Comparison of ENCODE assay signal across 9 cellular contexts in the genomic region with DNA sequence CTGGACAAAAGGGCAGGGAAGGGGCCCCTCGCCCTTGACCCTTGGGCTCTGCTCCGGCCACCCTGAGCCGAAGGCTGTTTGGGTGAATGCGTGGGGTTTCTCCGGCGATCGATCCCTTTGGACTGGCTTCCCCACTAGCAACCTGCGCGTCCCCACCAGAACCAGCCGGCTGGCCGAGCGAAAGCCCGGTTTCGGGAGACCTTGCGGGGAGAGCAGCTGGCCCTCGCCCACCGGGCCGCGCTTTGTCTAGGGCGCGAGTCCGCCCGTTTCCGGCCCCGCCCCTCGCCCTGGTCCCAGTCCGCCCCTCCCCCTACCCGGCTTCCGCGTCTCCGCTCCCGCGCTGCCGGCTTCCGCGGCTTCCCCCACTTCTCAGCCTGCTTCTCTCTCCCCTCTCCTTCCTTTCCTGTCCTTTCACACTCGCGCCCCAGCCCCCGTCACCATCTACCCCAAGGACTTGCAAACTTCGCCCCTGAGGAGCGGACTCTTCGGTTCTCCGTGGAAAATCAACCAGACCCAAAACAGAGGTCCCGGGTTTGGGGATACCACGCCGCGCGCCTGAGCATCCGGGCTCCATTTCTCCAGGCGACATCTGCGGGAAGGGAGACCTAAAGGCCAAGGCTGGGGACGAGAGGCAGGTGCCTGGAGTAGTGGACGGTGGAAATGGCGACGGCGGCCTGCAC. TPM values are rescaled to one million over a fixed set of nuclear protein-coding genes. Genes with fewer than 3 reads are reported as not detected.
DNase-seq lines count a peak whose midpoint lies in the region; ATAC-seq and TF ChIP-seq lines count a peak whose summit lies in the region.
"Had no signal": no experiment of that assay in that cellular context is flagged by ENCODE, and none has a peak within 500 bp of the region (broad histone marks: within the 10 kb centered on the region; RNA-seq: fewer than 3 reads in every experiment).

No MANE protein-coding gene starts in this region.

- TF ChIP-seq EP300 in gastroesophageal sphincter (IDR thresholded peaks at IDR 0.05), result no peak

- H3K36me3 Mint-ChIP-seq in activated CD4-positive, alpha-beta T cell treated with anti-CD3 and anti-CD28 coated beads, Interleukin-2, amount 10 ng/mL, durations not matched to agents 24 days and 14 days (ENCODE audit: low read depth), result no peaks in the 10 kb centered on the region
- H3K36me3 Mint-ChIP-seq in progenitor cell of endocrine pancreas (ENCODE audit: insufficient read depth), result no peaks in the 10 kb centered on the region

- no peaks in the 10 kb centered on the region for H3K9me3 Mint-ChIP-seq in activated CD4-positive, alpha-beta T cell treated with anti-CD3 and anti-CD28 coated beads, Interleukin-2, amount 10 ng/mL, durations not matched to agents 24 days and 14 days
- H3K9me3 Mint-ChIP-seq in progenitor cell of endocrine pancreas (ENCODE audit: low read depth), result peaks cover 3% of the 10 kb centered on the region

- H3K27ac ChIP-seq in gastroesophageal sphincter, result peak overlapping the region in 1 of 4 donors; percentile 30

- H3K4me1 Mint-ChIP-seq in activated CD4-positive, alpha-beta T cell treated with anti-CD3 and anti-CD28 coated beads, Interleukin-2, amount 10 ng/mL, durations not matched to agents 24 days and 14 days, result peaks cover 23% of the 10 kb centered on the region
- H3K4me1 Mint-ChIP-seq in progenitor cell of endocrine pancreas (ENCODE audit: low read depth), result peaks cover 15% of the 10 kb centered on the region

- no peak for TF ChIP-seq POLR2A in gastroesophageal sphincter (IDR thresholded peaks at IDR 0.05)

- no peaks in the 10 kb centered on the region for H3K36me3 ChIP-seq in gastroesophageal sphincter

- H3K27ac Mint-ChIP-seq in activated CD4-positive, alpha-beta T cell treated with anti-CD3 and anti-CD28 coated beads, Interleukin-2, amount 10 ng/mL, durations not matched to agents 24 days and 14 days, result peak overlapping the region; percentile 34
- H3K27ac Mint-ChIP-seq in progenitor cell of endocrine pancreas, result peak overlapping the region; percentile 76

- H3K27me3 Mint-ChIP-seq in activated CD4-positive, alpha-beta T cell treated with anti-CD3 and anti-CD28 coated beads, Interleukin-2, amount 10 ng/mL, durations not matched to agents 24 days and 14 days, result peaks cover 90% of the 10 kb centered on the region
- peaks cover 98% of the 10 kb centered on the region for H3K27me3 Mint-ChIP-seq in progenitor cell of endocrine pancreas

- intact Hi-C loops in activated CD4-positive, alpha-beta T cell treated with anti-CD3 and anti-CD28 coated beads, Interleukin-2, amount 10 ng/mL, durations not matched to agents 24 days and 14 days (cut with micrococcal nuclease), result loop anchor here (5.0 kb wide), 1 partner anchor 1255 kb away; no protein-coding TSS in a partner anchor

- peaks cover 100% of the 10 kb centered on the region for H3K27me3 ChIP-seq in gastroesophageal sphincter

- peaks cover 0 to 10% (median 0%) of the 10 kb centered on the region in 3 donors for H3K9me3 ChIP-seq in gastroesophageal sphincter

- H3K4me3 Mint-ChIP-seq in activated CD4-positive, alpha-beta T cell treated with anti-CD3 and anti-CD28 coated beads, Interleukin-2, amount 10 ng/mL, durations not matched to agents 24 days and 14 days, result peak overlapping the region; percentile 83
- peak overlapping the region; percentile 68 for H3K4me3 Mint-ChIP-seq in progenitor cell of endocrine pancreas (ENCODE audit: low read depth)

- peaks cover 0 to 30% (median 19%) of the 10 kb centered on the region in 3 donors for H3K4me1 ChIP-seq in gastroesophageal sphincter

- DNase-seq in activated CD4-positive, alpha-beta T cell treated with anti-CD3 and anti-CD28 coated beads, Interleukin-2, amount 10 ng/mL, durations not matched to agents 24 days and 14 days, result peak; percentile 77
- DNase-seq in activated CD4-positive, alpha-beta T cell treated with anti-CD3 and anti-CD28 coated beads for 1 hour, result no peak
- DNase-seq in RPMI8226 (peak; percentile 61), progenitor cell of endocrine pancreas (ENCODE audit: low spot score, unreplicated experiment) (no peak), HuH-7 (ENCODE audit: low spot score) (no peak), NCI-H2107 (lab: John Stamatoyannopoulos, UW) (no peak)

- H3K4me3 ChIP-seq in gastroesophageal sphincter, result peak overlapping the region; percentile 6 to 50

- WGBS in gastroesophageal sphincter (ENCODE audit: low coverage in 1 of 2), 2 donors, result 2 to 3% methylated on average over 18 to 19 of the region's 56 CpGs

- TF ChIP-seq CTCF in gastroesophageal sphincter (IDR thresholded peaks at IDR 0.05), result no peak
- no peak for TF ChIP-seq CTCF in progenitor cell of endocrine pancreas (IDR thresholded peaks at IDR 0.05; ENCODE audit: unreplicated experiment)

- ATAC-seq in gastroesophageal sphincter, result no peak
- ATAC-seq in GM21423 (IDR thresholded peaks at IDR 0.05; ENCODE audit: unreplicated experiment), result no peak

RNA-seq across cellular contexts. Expression of a gene that starts 12.7 kb away (rescaled TPM):
- total RNA-seq in activated CD4-positive, alpha-beta T cell treated with anti-CD3 and anti-CD28 coated beads, Interleukin-2, amount 10 ng/mL, durations not matched to agents 24 days and 14 days, result not detected in 2 replicates
- 1 to 10 TPM in 2 of 4 donors, not detected in 2; 1.9 to 2.0 TPM for total RNA-seq in gastroesophageal sphincter
- 0.31 TPM in 1 of 2 replicates, not detected in the other for total RNA-seq in progenitor cell of endocrine pancreas
- total RNA-seq: activated CD8-positive, alpha-beta memory T cell treated with anti-CD3 and anti-CD28 coated beads for 36 hours had no signal

RNA-seq across cellular contexts. Expression of a gene that starts 48.0 kb away (rescaled TPM):
- not detected in 2 replicates for total RNA-seq in activated CD4-positive, alpha-beta T cell treated with anti-CD3 and anti-CD28 coated beads, Interleukin-2, amount 10 ng/mL, durations not matched to agents 24 days and 14 days
- under 1 TPM in 1 of 4 donors, not detected in 3; 0.46 TPM for total RNA-seq in gastroesophageal sphincter
- not detected in 2 replicates for total RNA-seq in progenitor cell of endocrine pancreas
- total RNA-seq: activated CD8-positive, alpha-beta memory T cell treated with anti-CD3 and anti-CD28 coated beads for 36 hours had no signal

RNA-seq across cellular contexts. Expression of a gene that starts 52.1 kb away (rescaled TPM):
- total RNA-seq in activated CD4-positive, alpha-beta T cell treated with anti-CD3 and anti-CD28 coated beads, Interleukin-2, amount 10 ng/mL, durations not matched to agents 24 days and 14 days, result not detected in 2 replicates
- under 1 TPM in 2 of 4 donors, not detected in 2; 0.39 to 0.92 TPM for total RNA-seq in gastroesophageal sphincter
- not detected in 2 replicates for total RNA-seq in progenitor cell of endocrine pancreas
- total RNA-seq: activated CD8-positive, alpha-beta memory T cell treated with anti-CD3 and anti-CD28 coated beads for 36 hours had no signal

Comparison
In these comparisons a context has a peak if more than half of its experiments do, and no peak if none do; other contexts are left out.
1. DNase-seq: peak in activated CD4-positive, alpha-beta T cell treated with anti-CD3 and anti-CD28 coated beads, Interleukin-2, amount 10 ng/mL, durations not matched to agents 24 days and 14 days (single experiment) and RPMI8226 (single experiment); none in activated CD4-positive, alpha-beta T cell treated with anti-CD3 and anti-CD28 coated beads for 1 hour (single experiment), progenitor cell of endocrine pancreas (single experiment), HuH-7 (single experiment) and NCI-H2107 (single experiment).